ENCODE assay signal across 1 cellular context in genomic region chr12:26786491-26787124, GRCh38.
TF ChIP-seq lines count a peak whose summit lies in the region.

No MANE protein-coding gene starts in this region.

TF ChIP-seq in IMR-90, 13 proteins besides CTCF, POLR2A, EP300 and RAD21:
- no peak for TF ChIP-seq CHD1 (IDR thresholded peaks at IDR 0.05; ENCODE audit: low read depth, low read length)
- TF ChIP-seq, protein P1, sequence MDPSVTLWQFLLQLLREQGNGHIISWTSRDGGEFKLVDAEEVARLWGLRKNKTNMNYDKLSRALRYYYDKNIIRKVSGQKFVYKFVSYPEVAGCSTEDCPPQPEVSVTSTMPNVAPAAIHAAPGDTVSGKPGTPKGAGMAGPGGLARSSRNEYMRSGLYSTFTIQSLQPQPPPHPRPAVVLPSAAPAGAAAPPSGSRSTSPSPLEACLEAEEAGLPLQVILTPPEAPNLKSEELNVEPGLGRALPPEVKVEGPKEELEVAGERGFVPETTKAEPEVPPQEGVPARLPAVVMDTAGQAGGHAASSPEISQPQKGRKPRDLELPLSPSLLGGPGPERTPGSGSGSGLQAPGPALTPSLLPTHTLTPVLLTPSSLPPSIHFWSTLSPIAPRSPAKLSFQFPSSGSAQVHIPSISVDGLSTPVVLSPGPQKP (IDR thresholded peaks at IDR 0.05; ENCODE audit: borderline replicate concordance, low read depth, low read length): no peak
- TF ChIP-seq MAFK (IDR thresholded peaks at IDR 0.05; ENCODE audit: low read depth, low read length): no peak
- no peak for TF ChIP-seq NFE2L2 (IDR thresholded peaks at IDR 0.05; ENCODE audit: low read depth, low read length)
- TF ChIP-seq FOS (IDR thresholded peaks at IDR 0.05; ENCODE audit: low read depth, low read length): no peak
- TF ChIP-seq MAZ (IDR thresholded peaks at IDR 0.05; ENCODE audit: borderline replicate concordance, low read depth, low read length): no peak
- no peak for TF ChIP-seq CEBPB (IDR thresholded peaks at IDR 0.05; ENCODE audit: low read depth, low read length)
- no peak for TF ChIP-seq BHLHE40 (IDR thresholded peaks at IDR 0.05; ENCODE audit: low read depth, low read length)
- TF ChIP-seq USF2 (IDR thresholded peaks at IDR 0.05; ENCODE audit: low read depth, low read length): no peak
- no peak for TF ChIP-seq SMC3 (IDR thresholded peaks at IDR 0.05; ENCODE audit: low read depth, low read length)
- TF ChIP-seq MXI1 (IDR thresholded peaks at IDR 0.05; ENCODE audit: borderline replicate concordance, low read depth, low read length): no peak
- TF ChIP-seq RCOR1 (IDR thresholded peaks at IDR 0.05; ENCODE audit: insufficient replicate concordance, low read length): no peak
- no peak for TF ChIP-seq RFX5 (IDR thresholded peaks at IDR 0.05; ENCODE audit: low read depth, low read length)
